In the genomic region with DNA sequence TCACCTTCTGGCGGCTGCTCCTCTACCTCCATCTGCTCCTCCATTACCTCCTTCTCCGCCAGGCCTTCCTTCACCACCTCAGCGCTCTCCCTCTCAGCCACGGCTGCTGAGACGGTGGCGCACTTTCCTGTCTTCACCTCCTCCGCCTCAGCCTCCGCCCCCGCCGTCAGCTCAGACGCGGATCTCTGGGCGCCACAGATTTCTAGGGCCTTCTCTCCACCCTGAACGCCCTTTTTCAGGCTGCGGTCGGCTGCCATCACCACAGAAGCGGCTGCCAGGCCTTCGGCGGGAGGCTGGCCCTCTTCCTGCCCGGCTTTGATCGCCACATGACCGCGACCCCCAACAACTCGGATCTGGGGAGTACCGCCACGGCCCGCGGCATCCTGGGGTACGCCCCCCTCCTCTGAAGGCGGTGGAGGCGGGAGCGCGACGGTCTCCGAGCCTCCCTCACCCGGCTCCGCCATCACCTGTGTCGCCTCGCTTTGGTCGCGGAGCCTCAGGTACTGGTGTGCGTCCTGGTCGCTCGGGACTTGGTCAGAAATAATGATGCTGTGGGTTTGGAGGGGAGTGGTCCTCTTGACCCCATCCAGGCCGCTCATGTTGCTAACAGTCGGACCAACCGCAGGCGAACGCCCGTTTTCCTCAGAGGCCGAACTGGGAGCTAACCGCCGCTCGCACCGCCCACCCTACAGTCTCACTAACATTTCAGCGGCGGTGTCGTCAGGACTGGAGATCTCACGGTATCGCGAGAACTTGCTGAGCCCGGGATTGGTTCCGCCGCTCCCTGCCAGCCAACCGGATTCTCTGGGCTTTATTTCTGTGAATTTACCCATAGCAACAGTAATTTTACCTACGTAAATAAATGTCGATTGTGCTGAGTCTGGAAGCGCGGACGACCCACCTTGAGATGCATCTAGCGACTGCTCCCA, we compare ENCODE assay signal across 8 cellular contexts. TPM values are rescaled to one million over a fixed set of nuclear protein-coding genes. Genes with fewer than 3 reads are reported as not detected.
A peak's percentile ranks its signal among the peaks of the same experiment; 100 is the strongest.
DNase-seq lines count a peak whose midpoint lies in the region; ATAC-seq and TF ChIP-seq lines count a peak whose summit lies in the region.

A gene (minus strand): TSS at position 699 of the 929 bp plus-strand sequence. CDS start 100 bp downstream, at position 599.

- H3K4me1 ChIP-seq in BLaER1 = peaks cover 53% of the 10 kb centered on the region

- ATAC-seq in GM19324 (IDR thresholded peaks at IDR 0.05; ENCODE audit: low FRiP score, unreplicated experiment) (peak; percentile 96), HG03469 (IDR thresholded peaks at IDR 0.05; ENCODE audit: unreplicated experiment) (peak; percentile 93)

- no peaks in the 10 kb centered on the region for H3K9me3 Mint-ChIP-seq in activated CD4-positive, alpha-beta T cell treated with anti-CD3 and anti-CD28 coated beads, Interleukin-2, amount 10 ng/mL, durations not matched to agents 24 days and 14 days

- peaks cover 42% of the 10 kb centered on the region for H3K4me1 Mint-ChIP-seq in activated CD4-positive, alpha-beta T cell treated with anti-CD3 and anti-CD28 coated beads, Interleukin-2, amount 10 ng/mL, durations not matched to agents 24 days and 14 days

- no peaks in the 10 kb centered on the region for H3K27me3 ChIP-seq in BLaER1
- H3K27me3 ChIP-seq in layer of hippocampus (ENCODE audit: control insufficient read depth, insufficient read depth, low read length) = no peaks in the 10 kb centered on the region

- H3K27ac ChIP-seq in BLaER1 (peak within 1 kb of the TSS; percentile 97), coronary artery (peak within 1 kb of the TSS; percentile 97 to 99), layer of hippocampus (ENCODE audit: low read depth, low read length) (peak within 1 kb of the TSS; percentile 90)

- H3K27ac Mint-ChIP-seq in activated CD4-positive, alpha-beta T cell treated with anti-CD3 and anti-CD28 coated beads, Interleukin-2, amount 10 ng/mL, durations not matched to agents 24 days and 14 days = peak within 1 kb of the TSS; percentile 98

- intact Hi-C loops in activated CD4-positive, alpha-beta T cell treated with anti-CD3 and anti-CD28 coated beads, Interleukin-2, amount 10 ng/mL, durations not matched to agents 24 days and 14 days (cut with micrococcal nuclease) = loop anchor here (1.0 to 5.0 kb wide), 8 partner anchors 11 to 402 kb away; a partner anchor contains a TSS

- peaks cover 47% of the 10 kb centered on the region for H4K20me1 ChIP-seq in BLaER1

- peaks cover 13% of the 10 kb centered on the region for H3K36me3 ChIP-seq in BLaER1

- H3K27me3 Mint-ChIP-seq in activated CD4-positive, alpha-beta T cell treated with anti-CD3 and anti-CD28 coated beads, Interleukin-2, amount 10 ng/mL, durations not matched to agents 24 days and 14 days = peaks cover 5% of the 10 kb centered on the region

- H3K4me3 Mint-ChIP-seq in activated CD4-positive, alpha-beta T cell treated with anti-CD3 and anti-CD28 coated beads, Interleukin-2, amount 10 ng/mL, durations not matched to agents 24 days and 14 days = peak within 1 kb of the TSS; percentile 99

- DNase-seq in NCI-H526 treated with DMSO at 0.1 percent for 48 hours (lab: John Stamatoyannopoulos, UW) (peak; percentile 97), coronary artery (ENCODE audit: low spot score) (peak; percentile 97)
- DNase-seq in activated CD4-positive, alpha-beta T cell treated with anti-CD3 and anti-CD28 coated beads, Interleukin-2, amount 10 ng/mL, durations not matched to agents 24 days and 14 days = peak; percentile 98
- peak; percentile 80 to 89 for DNase-seq in stimulated activated CD4-positive, alpha-beta T cell treated with anti-CD3 and anti-CD28 coated beads, Interleukin-1b, Interleukin-23, amount 100 ng/mL, for 4 hours (ENCODE audit: low read depth in 2 of 2)

- TF ChIP-seq CTCF in coronary artery (IDR thresholded peaks at IDR 0.05) = no peak

- H3K4me3 ChIP-seq in BLaER1 (peak within 1 kb of the TSS; percentile 93), coronary artery (peak within 1 kb of the TSS; percentile 97)

- H3K36me3 Mint-ChIP-seq in activated CD4-positive, alpha-beta T cell treated with anti-CD3 and anti-CD28 coated beads, Interleukin-2, amount 10 ng/mL, durations not matched to agents 24 days and 14 days (ENCODE audit: low read depth) = peaks cover 40% of the 10 kb centered on the region

- H3K9me3 ChIP-seq in BLaER1 = no peaks in the 10 kb centered on the region

- peak within 1 kb of the TSS; percentile 95 for H3K4me2 ChIP-seq in BLaER1

- H3K9ac ChIP-seq in BLaER1 = peak within 1 kb of the TSS; percentile 97

RNA-seq across cellular contexts. Expression of the gene that starts here (rescaled TPM):
- total RNA-seq in activated CD4-positive, alpha-beta T cell treated with anti-CD3 and anti-CD28 coated beads, Interleukin-2, amount 10 ng/mL, durations not matched to agents 24 days and 14 days = 39.1 and 41.2 TPM in 2 replicates

Comparison
In these comparisons a context has a peak if more than half of its experiments do, and no peak if none do; other contexts are left out.
1. Peak in every context shown above with its lines: DNase-seq, ATAC-seq, H3K4me3 ChIP-seq and H3K27ac ChIP-seq.